ENCODE assay signal across 11 cellular contexts in genomic region chr14:81594012-81594411, GRCh38.
DNase-seq lines count a peak whose midpoint lies in the region; ATAC-seq lines count a peak whose summit lies in the region.
"Had no signal": no experiment of that assay in that cellular context is flagged by ENCODE, and none has a peak within 500 bp of the region (broad histone marks: within the 10 kb centered on the region; RNA-seq: fewer than 3 reads in every experiment).

No MANE protein-coding gene starts in this region.

- H3K9me3 ChIP-seq in right cardiac atrium (ENCODE audit: control insufficient read depth, low read length) = no peaks in the 10 kb centered on the region

- H3K27me3 ChIP-seq in right cardiac atrium (ENCODE audit: control insufficient read depth, insufficient read depth) = no peaks in the 10 kb centered on the region

- DNase-seq in HT1080 (ENCODE audit: low read depth) (peak; percentile 27), amygdala (lab: John Stamatoyannopoulos, UW) (peak in 44 of 56 donors; percentile 0 to 72 (median 32)), right cardiac atrium (peak; percentile 30 to 69 (median 65)), sciatic nerve (ENCODE audit: low spot score) (peak; percentile 69)
- DNase-seq: activated naive CD8-positive, alpha-beta T cell treated with anti-CD3 and anti-CD28 coated beads, Interleukin-2, amount 10 ng/mL, durations not matched to agents 7 days and 5 days; CD4-positive, alpha-beta memory T cell; natural killer cell had no signal

- H3K4me3 ChIP-seq in right cardiac atrium (ENCODE audit: low read length) = no peak overlapping the region

- H3K4me1 ChIP-seq in right cardiac atrium (ENCODE audit: control insufficient read depth, insufficient read depth, low read length) = no peaks in the 10 kb centered on the region

- 42% methylated on average over 6 of the region's 6 CpGs for WGBS in right cardiac atrium

- ATAC-seq in right cardiac atrium = peak; percentile 83 to 91
- peak; percentile 98 for ATAC-seq in sciatic nerve
- no peak for ATAC-seq in HG03108 (IDR thresholded peaks at IDR 0.05; ENCODE audit: unreplicated experiment)
- no peak for ATAC-seq in GM21360 (IDR thresholded peaks at IDR 0.05; ENCODE audit: unreplicated experiment)
- ATAC-seq in GM19452 (IDR thresholded peaks at IDR 0.05; ENCODE audit: unreplicated experiment) = no peak
- ATAC-seq in GM18520 (IDR thresholded peaks at IDR 0.05; ENCODE audit: unreplicated experiment) = no peak
- ATAC-seq: natural killer cell had no signal

- no peak overlapping the region for H3K27ac ChIP-seq in right cardiac atrium (ENCODE audit: low read length)

- intact Hi-C loops in right cardiac atrium (cut with DNase I) = no loop called here
- intact Hi-C loops in sciatic nerve (cut with DNase I) = no loop called here

Comparison
In these comparisons a context has a peak if more than half of its experiments do, and no peak if none do; other contexts are left out.
1. ATAC-seq: peak in right cardiac atrium (2 of 2) and sciatic nerve (single experiment); none in HG03108 (single experiment), GM21360 (single experiment), GM19452 (single experiment) and GM18520 (single experiment).
2. Peak in every context shown above with its lines, with median percentiles within 50 percentile points of each other: DNase-seq.